In genomic region chr7:122881324-122881723, GRCh38 we compare ENCODE assay signal across 29 cellular contexts. TPM values are rescaled to one million over a fixed set of nuclear protein-coding genes. Genes with fewer than 3 reads are reported as not detected.
DNase-seq lines count a peak whose midpoint lies in the region; ATAC-seq and TF ChIP-seq lines count a peak whose summit lies in the region.
"Had no signal": no experiment of that assay in that cellular context is flagged by ENCODE, and none has a peak within 500 bp of the region (broad histone marks: within the 10 kb centered on the region; RNA-seq: fewer than 3 reads in every experiment).

No MANE protein-coding gene starts in this region.

- no peaks in the 10 kb centered on the region for H3K9me3 ChIP-seq in HEK293 (ENCODE audit: control insufficient read depth, insufficient read depth, low read depth, low read length)
- no peaks in the 10 kb centered on the region for H3K9me3 ChIP-seq in psoas muscle
- no peaks in the 10 kb centered on the region for H3K9me3 ChIP-seq in testis
- H3K9me3 ChIP-seq: suprapubic skin, vagina had no signal

- TF ChIP-seq POLR2A in testis (IDR thresholded peaks at IDR 0.05): no peak

- H3K4me1 ChIP-seq in ACC112 (ENCODE audit: control insufficient read depth, insufficient read depth, low read length, unreplicated experiment) (peaks cover 35% of the 10 kb centered on the region), HEK293 (ENCODE audit: control insufficient read depth, insufficient read depth, low read length) (peaks cover 37% of the 10 kb centered on the region), psoas muscle (no peaks in the 10 kb centered on the region), testis (peaks cover 4% of the 10 kb centered on the region)
- H3K4me1 ChIP-seq: BLaER1 treated with 17β-estradiol and CSF1 and Interleukin-3, amounts not matched to agents 10 nM and 100 nM; foreskin keratinocyte had no signal

- CTCF ChIA-PET in HEK293 (lab: Yijun Ruan, JAX): no interaction called here

- no peak for DNase-seq in dorsolateral prefrontal cortex
- no peak for DNase-seq in psoas muscle
- DNase-seq in COR-L47 (lab: John Stamatoyannopoulos, UW): no peak
- DNase-seq in SHP77 treated with DMSO at 0.1 percent for 48 hours (lab: John Stamatoyannopoulos, UW): no peak
- no peak for DNase-seq in testis
- DNase-seq: activated CD4-positive, alpha-beta T cell treated with anti-CD3 and anti-CD28 coated beads, Interleukin-2, amount 50 U/mL, for 1 hour; activated CD4-positive, CD25-positive, alpha-beta regulatory T cell; activated CD8-positive, alpha-beta memory T cell treated with anti-CD3 and anti-CD28 coated beads, Interleukin-2, amount 10 ng/mL, durations not matched to agents 7 days and 5 days; activated gamma-delta T cell treated with Interleukin-2 at 50 U/mL for 16 hours; activated T-cell treated with anti-CD3 and anti-CD28 coated beads, Interleukin-2, amount 50 U/mL, for 48 hours; DMS79; foreskin keratinocyte; GF-D8; GOT3; HFFc6; mammary epithelial cell; NCI-H1048; NCI-H1694 treated with DMSO at 0.1 percent for 48 hours; NCI-H2171; NCI-H510A; OCI-M1; small intestine; stimulated activated naive CD4-positive, alpha-beta T cell had no signal

- peaks cover 3% of the 10 kb centered on the region for H3K79me2 ChIP-seq in ACC112 (ENCODE audit: control insufficient read depth, insufficient read depth, low read length, unreplicated experiment)

- H3K27me3 ChIP-seq in ACC112 (ENCODE audit: insufficient read depth, low read length) (no peaks in the 10 kb centered on the region), dorsolateral prefrontal cortex (no peaks in the 10 kb centered on the region), psoas muscle (ENCODE audit: insufficient read depth in 3 of 3, low read length in 2 of 3) (peaks cover 0 to 18% (median 0%) of the 10 kb centered on the region in 3 donors), testis (no peaks in the 10 kb centered on the region)
- H3K27me3 ChIP-seq: BLaER1 treated with 17β-estradiol and CSF1 and Interleukin-3, amounts not matched to agents 10 nM and 100 nM; suprapubic skin; vagina had no signal

- peak overlapping the region; percentile 63 for H3K4me3 ChIP-seq in ACC112 (ENCODE audit: low read depth, low read length)
- no peak overlapping the region for H3K4me3 ChIP-seq in HEK293 (ENCODE audit: low read depth, low read length)
- peak overlapping the region in 36 of 59 donors; percentile 1 to 90 (median 22) for H3K4me3 ChIP-seq in dorsolateral prefrontal cortex
- H3K4me3 ChIP-seq in psoas muscle: peak overlapping the region; percentile 0
- H3K4me3 ChIP-seq in testis: no peak overlapping the region
- H3K4me3 ChIP-seq: BLaER1 treated with 17β-estradiol and CSF1 and Interleukin-3, amounts not matched to agents 10 nM and 100 nM; suprapubic skin had no signal

- H3K27ac ChIP-seq in ACC112 (ENCODE audit: low read depth, low read length) (no peak overlapping the region), HEK293 (ENCODE audit: extremely low read depth, low read depth, low read length) (no peak overlapping the region), dorsolateral prefrontal cortex (peak overlapping the region in 1 of 59 donors; percentile 15), psoas muscle (no peak overlapping the region), testis (no peak overlapping the region)
- H3K27ac ChIP-seq: BLaER1 treated with 17β-estradiol and CSF1 and Interleukin-3, amounts not matched to agents 10 nM and 100 nM; foreskin keratinocyte; suprapubic skin; vagina had no signal

- H2AFZ ChIP-seq in ACC112 (ENCODE audit: low read length, unreplicated experiment): peak overlapping the region; percentile 9

- no peaks in the 10 kb centered on the region for H3K36me3 ChIP-seq in ACC112 (ENCODE audit: insufficient read depth, low read length)
- H3K36me3 ChIP-seq in HEK293 (ENCODE audit: control insufficient read depth in 2 of 2, insufficient read depth in 1 of 2, low read length in 2 of 2): no peaks in the 10 kb centered on the region
- H3K36me3 ChIP-seq in psoas muscle (ENCODE audit: insufficient read depth in 1 of 2, low read depth in 1 of 2): no peaks in the 10 kb centered on the region
- H3K36me3 ChIP-seq in testis (ENCODE audit: low read depth, missing control alignments): no peaks in the 10 kb centered on the region
- H3K36me3 ChIP-seq: BLaER1 treated with 17β-estradiol and CSF1 and Interleukin-3, amounts not matched to agents 10 nM and 100 nM; suprapubic skin; vagina had no signal

- ATAC-seq in psoas muscle: no peak
- ATAC-seq: activated CD8-positive, alpha-beta memory T cell treated with anti-CD3 and anti-CD28 coated beads, Interleukin-2, amount 10 ng/mL, durations not matched to agents 7 days and 5 days; foreskin keratinocyte; SK-N-SH treated with all-trans-retinoic acid at 6 μM for 48 hours had no signal

- WGBS in psoas muscle, 3 donors: 65 to 88% (median 65%) methylated on average over 1 of the region's 1 CpG
- WGBS in testis, 2 donors: 46% methylated on average over 1 of the region's 1 CpG

- POLR2A ChIA-PET in HEK293 (lab: Yijun Ruan, JAX): interaction anchor here (0.8 kb wide), 1 partner anchor 867 kb away, joined by 3 read pairs; no protein-coding TSS in a partner anchor

- intact Hi-C loops in dorsolateral prefrontal cortex (cut with DNase I) (no loop called here), psoas muscle (cut with DNase I) (no loop called here), testis (cut with DNase I; ENCODE audit: low total_unique reads) (no loop called here)

- TF ChIP-seq CTCF in HEK293 (tag by site-specific recombination; IDR thresholded peaks at IDR 0.05): no peak
- TF ChIP-seq CTCF in dorsolateral prefrontal cortex (IDR thresholded peaks at IDR 0.05 in 54 of 56, conservative IDR thresholded peaks at IDR 0.05 in 2 of 56; ENCODE audit: low read depth in 1 of 56, partially characterized antibody in 56 of 56): no peak
- no peak for TF ChIP-seq CTCF in psoas muscle (IDR thresholded peaks at IDR 0.05)
- no peak for TF ChIP-seq CTCF in testis (IDR thresholded peaks at IDR 0.05)

TF ChIP-seq in HEK293, 187 proteins besides CTCF, POLR2A, EP300 and RAD21 (continues in another document):
- TF ChIP-seq, protein P1, sequence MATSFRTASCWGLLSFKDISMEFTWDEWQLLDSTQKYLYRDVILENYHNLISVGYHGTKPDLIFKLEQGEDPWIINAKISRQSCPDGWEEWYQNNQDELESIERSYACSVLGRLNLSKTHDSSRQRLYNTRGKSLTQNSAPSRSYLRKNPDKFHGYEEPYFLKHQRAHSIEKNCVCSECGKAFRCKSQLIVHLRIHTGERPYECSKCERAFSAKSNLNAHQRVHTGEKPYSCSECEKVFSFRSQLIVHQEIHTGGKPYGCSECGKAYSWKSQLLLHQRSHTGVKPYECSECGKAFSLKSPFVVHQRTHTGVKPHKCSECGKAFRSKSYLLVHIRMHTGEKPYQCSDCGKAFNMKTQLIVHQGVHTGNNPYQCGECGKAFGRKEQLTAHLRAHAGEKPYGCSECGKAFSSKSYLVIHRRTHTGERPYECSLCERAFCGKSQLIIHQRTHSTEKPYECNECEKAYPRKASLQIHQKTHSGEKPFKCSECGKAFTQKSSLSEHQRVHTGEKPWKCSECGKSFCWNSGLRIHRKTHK (tag by site-specific recombination; IDR thresholded peaks at IDR 0.05): no peak
- no peak for TF ChIP-seq GLI2 (tag by site-specific recombination; IDR thresholded peaks at IDR 0.05; ENCODE audit: borderline replicate concordance, low read depth)
- no peak for TF ChIP-seq ZFHX2 (tag by site-specific recombination; conservative IDR thresholded peaks at IDR 0.05)
- TF ChIP-seq ZNF777 (tag by site-specific recombination; IDR thresholded peaks at IDR 0.05; ENCODE audit: borderline replicate concordance): no peak
- no peak for TF ChIP-seq ZNF423 (tag by site-specific recombination; IDR thresholded peaks at IDR 0.05)
- TF ChIP-seq ZNF335 (tag by site-specific recombination; conservative IDR thresholded peaks at IDR 0.05): peak; percentile 44; the same call in 1 of the 2 replicates
- TF ChIP-seq SP7 (tag by site-specific recombination; IDR thresholded peaks at IDR 0.05): peak; percentile 88
- TF ChIP-seq, protein P2, sequence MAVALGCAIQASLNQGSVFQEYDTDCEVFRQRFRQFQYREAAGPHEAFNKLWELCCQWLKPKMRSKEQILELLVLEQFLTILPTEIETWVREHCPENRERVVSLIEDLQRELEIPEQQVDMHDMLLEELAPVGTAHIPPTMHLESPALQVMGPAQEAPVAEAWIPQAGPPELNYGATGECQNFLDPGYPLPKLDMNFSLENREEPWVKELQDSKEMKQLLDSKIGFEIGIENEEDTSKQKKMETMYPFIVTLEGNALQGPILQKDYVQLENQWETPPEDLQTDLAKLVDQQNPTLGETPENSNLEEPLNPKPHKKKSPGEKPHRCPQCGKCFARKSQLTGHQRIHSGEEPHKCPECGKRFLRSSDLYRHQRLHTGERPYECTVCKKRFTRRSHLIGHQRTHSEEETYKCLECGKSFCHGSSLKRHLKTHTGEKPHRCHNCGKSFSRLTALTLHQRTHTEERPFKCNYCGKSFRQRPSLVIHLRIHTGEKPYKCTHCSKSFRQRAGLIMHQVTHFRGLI (tag by site-specific recombination; IDR thresholded peaks at IDR 0.05): no peak
- TF ChIP-seq ZNF350 (tag by site-specific recombination; IDR thresholded peaks at IDR 0.05): no peak
- TF ChIP-seq ZNF639 (tag by site-specific recombination; IDR thresholded peaks at IDR 0.05): no peak
- TF ChIP-seq ZNF530 (tag by site-specific recombination; IDR thresholded peaks at IDR 0.05; ENCODE audit: low read depth): no peak
- no peak for TF ChIP-seq ZBTB21 (tag by site-specific recombination; IDR thresholded peaks at IDR 0.05)
- no peak for TF ChIP-seq ZNF610 (tag by site-specific recombination; IDR thresholded peaks at IDR 0.05; ENCODE audit: borderline replicate concordance)
- TF ChIP-seq ZNF248 (tag by site-specific recombination; IDR thresholded peaks at IDR 0.05): no peak

RNA-seq across cellular contexts. Expression of gene CADPS2, which starts 4.9 kb away (rescaled TPM):
- total RNA-seq in dorsolateral prefrontal cortex: 100 to 1,000 TPM in 36 of 120 experiments, 10 to 100 TPM in 84; 30.5 to 144 (median 86.3) TPM
- 1 to 10 TPM; 2.1 to 3.6 (median 3.2) TPM for total RNA-seq in psoas muscle
- 1 to 10 TPM; 1.5 to 1.7 (median 1.6) TPM for polyA plus RNA-seq in psoas muscle
- 1 to 10 TPM; 9.3 to 9.9 TPM for total RNA-seq in testis
- polyA plus RNA-seq in testis (ENCODE audit: insufficient read depth, low read depth, low replicate concordance): 6.0 TPM
- total RNA-seq: activated CD8-positive, alpha-beta memory T cell treated with anti-CD3 and anti-CD28 coated beads, Interleukin-2, amount 10 ng/mL, durations not matched to agents 7 days and 5 days; HFFc6 had no signal

Comparison
In these comparisons a context has a peak if more than half of its experiments do, and no peak if none do; other contexts are left out.
1. H3K4me3 ChIP-seq: peak in ACC112 (single experiment), dorsolateral prefrontal cortex (36 of 59) and psoas muscle (single experiment); none in HEK293 (single experiment) and testis (0 of 2).